Comparison of ENCODE assay signal across 9 cellular contexts in genomic region chr12:82517027-82517426, GRCh38.
DNase-seq lines count a peak whose midpoint lies in the region; ATAC-seq lines count a peak whose summit lies in the region.
"Had no signal": no experiment of that assay in that cellular context is flagged by ENCODE, and none has a peak within 500 bp of the region (broad histone marks: within the 10 kb centered on the region; RNA-seq: fewer than 3 reads in every experiment).

No MANE protein-coding gene starts in this region.

- H3K27me3 Mint-ChIP-seq in activated naive CD8-positive, alpha-beta T cell treated with anti-CD3 and anti-CD28 coated beads for 36 hours: peaks cover 5% of the 10 kb centered on the region

- H3K9me3 ChIP-seq in NT2/D1 (ENCODE audit: insufficient read depth, low read length): no peaks in the 10 kb centered on the region
- H3K9me3 ChIP-seq: neutrophil had no signal

- H3K27me3 ChIP-seq in NT2/D1 (ENCODE audit: insufficient read depth, insufficient read length): no peaks in the 10 kb centered on the region
- H3K27me3 ChIP-seq: neutrophil had no signal

- H3K36me3 Mint-ChIP-seq in activated naive CD8-positive, alpha-beta T cell treated with anti-CD3 and anti-CD28 coated beads for 36 hours: no peaks in the 10 kb centered on the region

- no peak overlapping the region for H3K9ac ChIP-seq in NT2/D1 (ENCODE audit: insufficient read length, low read depth)

- H3K9me3 Mint-ChIP-seq in activated naive CD8-positive, alpha-beta T cell treated with anti-CD3 and anti-CD28 coated beads for 36 hours: no peaks in the 10 kb centered on the region

- peak; percentile 87 for ATAC-seq in HG02678 (IDR thresholded peaks at IDR 0.05; ENCODE audit: unreplicated experiment)

- no peak overlapping the region for H3K4me3 ChIP-seq in NT2/D1 (ENCODE audit: insufficient read length, low read depth)

- no peaks in the 10 kb centered on the region for H3K4me1 Mint-ChIP-seq in activated naive CD8-positive, alpha-beta T cell treated with anti-CD3 and anti-CD28 coated beads for 36 hours

- DNase-seq in DMS 273 (lab: John Stamatoyannopoulos, UW; ENCODE audit: unreplicated experiment) (peak; percentile 35), DMS 273 treated with DMSO at 0.1 percent for 48 hours (lab: John Stamatoyannopoulos, UW) (no peak), NT2/D1 (ENCODE audit: low read depth, low spot score) (peak; percentile 16), iPS-NIHi7 (ENCODE audit: extremely low spot score) (peak; percentile 43), pons (ENCODE audit: low spot score) (no peak), NCI-H2227 (lab: John Stamatoyannopoulos, UW; ENCODE audit: unreplicated experiment) (no peak)
- no peak for DNase-seq in activated naive CD8-positive, alpha-beta T cell treated with anti-CD3 and anti-CD28 coated beads for 36 hours

- no peak overlapping the region for H3K27ac Mint-ChIP-seq in activated naive CD8-positive, alpha-beta T cell treated with anti-CD3 and anti-CD28 coated beads for 36 hours

- no peak overlapping the region for H3K4me3 Mint-ChIP-seq in activated naive CD8-positive, alpha-beta T cell treated with anti-CD3 and anti-CD28 coated beads for 36 hours

- H3K4me1 ChIP-seq in NT2/D1 (ENCODE audit: insufficient read depth, insufficient read length): no peaks in the 10 kb centered on the region

- H3K36me3 ChIP-seq in NT2/D1 (ENCODE audit: insufficient read depth, insufficient read length, low read length): no peaks in the 10 kb centered on the region
- H3K36me3 ChIP-seq: neutrophil had no signal

Comparison
In these comparisons a context has a peak if more than half of its experiments do, and no peak if none do; other contexts are left out.
1. DNase-seq: peak in DMS 273 (single experiment), NT2/D1 (single experiment) and iPS-NIHi7 (single experiment); none in DMS 273 treated with DMSO at 0.1 percent for 48 hours (single experiment), pons (single experiment), NCI-H2227 (single experiment) and activated naive CD8-positive, alpha-beta T cell treated with anti-CD3 and anti-CD28 coated beads for 36 hours (single experiment).